In genomic region chr5:142548739-142549275, GRCh38 we compare ENCODE assay signal across 8 cellular contexts.
A peak's percentile ranks its signal among the peaks of the same experiment; 100 is the strongest.
DNase-seq lines count a peak whose midpoint lies in the region; ATAC-seq and TF ChIP-seq lines count a peak whose summit lies in the region.

No MANE protein-coding gene starts in this region.

- H3K4me3 ChIP-seq in Panc1 (ENCODE audit: low read depth in 2 of 2, low read length in 2 of 2) (no peak overlapping the region), ascending aorta (no peak overlapping the region), right cardiac atrium (ENCODE audit: low read length) (no peak overlapping the region), retinal pigment epithelial cell (ENCODE audit: low read length) (no peak overlapping the region)

- H3K9me3 ChIP-seq in Panc1 (ENCODE audit: control insufficient read depth, insufficient read depth, low read depth, low read length) (no peaks in the 10 kb centered on the region), ascending aorta (no peaks in the 10 kb centered on the region), right cardiac atrium (ENCODE audit: control insufficient read depth, low read length) (no peaks in the 10 kb centered on the region)

- H3K27me3 ChIP-seq in Panc1 (ENCODE audit: control insufficient read depth, insufficient read depth, low read length) (no peaks in the 10 kb centered on the region), ascending aorta (no peaks in the 10 kb centered on the region), right cardiac atrium (ENCODE audit: control insufficient read depth, insufficient read depth) (no peaks in the 10 kb centered on the region)

- in situ Hi-C loops in Panc1 (cut with HindIII; ENCODE audit: low pct_unique_long_range_greater_than_20kb, low sequenced_read_pairs), result loop anchor here (5.0 kb wide), 1 partner anchor 187 kb away; no protein-coding TSS in a partner anchor

- intact Hi-C loops in Panc1 (cut with micrococcal nuclease; ENCODE audit: unreplicated experiment) (loop anchor here (1.0 to 5.0 kb wide), 5 partner anchors 187 to 397 kb away; partner anchors contain the start of gene SPRY4), ascending aorta (cut with DNase I) (loop anchor here (1.0 to 10.0 kb wide), 3 partner anchors 222 to 534 kb away; partner anchors contain the start of genes GNPDA1 and SPRY4), right cardiac atrium (cut with DNase I) (loop anchor here in 2 of 4 donors (5.0 to 10.0 kb wide), 3 partner anchors 184 to 397 kb away; partner anchors contain the start of gene SPRY4 (in 1 of the 2))

- peak; percentile 38 to 46 for ATAC-seq in activated CD4-positive, CD25-positive, alpha-beta regulatory T cell treated with anti-CD3 and anti-CD28 coated beads, Interleukin-2, amount 50 U/mL, for 24 hours
- ATAC-seq in Panc1, result peak; percentile 99
- ATAC-seq in right cardiac atrium, result peak; percentile 87 to 89
- ATAC-seq in HG02973 (IDR thresholded peaks at IDR 0.05; ENCODE audit: unreplicated experiment), result no peak

- no TSS peak for BruUV-seq in Panc1 (replicated peaks; lab: Mats Ljungman, UMichigan)

- TF ChIP-seq CTCF in Panc1 (IDR thresholded peaks at IDR 0.05) (peak; percentile 97), ascending aorta (IDR thresholded peaks at IDR 0.05) (peak; percentile 47 to 72 (median 68)), retinal pigment epithelial cell (conservative IDR thresholded peaks at IDR 0.05; ENCODE audit: low read depth, low read length) (peak; percentile 88)

- DNase-seq in activated CD4-positive, CD25-positive, alpha-beta regulatory T cell treated with anti-CD3 and anti-CD28 coated beads, Interleukin-2, amount 50 U/mL, for 72 hours, result no peak
- peak; percentile 93 for DNase-seq in M059J (ENCODE audit: low read depth)
- DNase-seq in Panc1 (ENCODE audit: low read depth, low spot score), result peak; percentile 97
- peak in 1 of 2 donors; percentile 79 for DNase-seq in ascending aorta (ENCODE audit: low spot score in 2 of 2)
- DNase-seq in right cardiac atrium, result peak in 2 of 3 donors; percentile 37 to 66
- peak; percentile 85 for DNase-seq in retinal pigment epithelial cell (ENCODE audit: low read depth)

- H3K36me3 ChIP-seq in Panc1 (ENCODE audit: control insufficient read depth, insufficient read depth, low read length) (no peaks in the 10 kb centered on the region), ascending aorta (no peaks in the 10 kb centered on the region)

- H3K27ac ChIP-seq in Panc1 (ENCODE audit: low read length) (peak overlapping the region; percentile 60), ascending aorta (no peak overlapping the region), right cardiac atrium (ENCODE audit: low read length) (no peak overlapping the region)

- WGBS in right cardiac atrium, result 19% methylated on average over 5 of the region's 5 CpGs

- CTCF ChIA-PET in Panc1 (lab: Charles Lee), result interaction anchor here (0.6 to 2.1 kb wide), 11 partner anchors 11 to 548 kb away, joined by 3 to 9 read pairs (median 4); partner anchors contain the start of gene SPRY4

- POLR2A ChIA-PET in Panc1 (lab: Charles Lee), result interaction anchor here (0.6 to 0.7 kb wide), 2 partner anchors 290 to 539 kb away, joined by 3 to 4 read pairs; no protein-coding TSS in a partner anchor

- H3K4me1 ChIP-seq in Panc1 (ENCODE audit: control insufficient read depth, insufficient read depth, low read length), result peaks cover 5% of the 10 kb centered on the region
- H3K4me1 ChIP-seq in ascending aorta, result peaks cover 0 to 5% of the 10 kb centered on the region in 2 donors
- H3K4me1 ChIP-seq in right cardiac atrium (ENCODE audit: control insufficient read depth, insufficient read depth, low read length), result peaks cover 3% of the 10 kb centered on the region
